ENCODE assay signal across 7 cellular contexts in genomic region chr17:71599583-71599982, GRCh38.
DNase-seq lines count a peak whose midpoint lies in the region; ATAC-seq, FAIRE-seq and TF ChIP-seq lines count a peak whose summit lies in the region.
"Not testable (repeated sequence)": the region's sequence is repeated elsewhere in the genome, so short reads cannot be mapped to it uniquely, and the experiment has no call there.

No MANE protein-coding gene starts in this region.

- not testable (repeated sequence) for H3K79me2 ChIP-seq in GM23248 (ENCODE audit: insufficient read depth); smooth muscle cell (ENCODE audit: low read depth)

- FAIRE-seq in A549 (lab: Jason Lieb, UNC) = not testable (repeated sequence)
- FAIRE-seq in endometrium (lab: Jason Lieb, UNC) = peak; percentile 69
- peak; percentile 19 for FAIRE-seq in kidney (lab: Jason Lieb, UNC)

- not testable (repeated sequence) for DNase-seq in A549 (ENCODE audit: low read depth in 1 of 2, low spot score in 1 of 2); GM23248; kidney; mesothelial cell of epicardium (ENCODE audit: low spot score in 2 of 2, unreplicated experiment in 2 of 2); smooth muscle cell (lab: John Stamatoyannopoulos, UW; ENCODE audit: unreplicated experiment)

- not testable (repeated sequence) for H3K9me3 Mint-ChIP-seq in mesothelial cell of epicardium

- H3K4me1 Mint-ChIP-seq in mesothelial cell of epicardium = not testable (repeated sequence)

- not testable (repeated sequence) for TF ChIP-seq POLR2A in A549 (IDR thresholded peaks at IDR 0.05; ENCODE audit: low read length)

- H3K36me3 ChIP-seq in GM23248 (ENCODE audit: low read depth); HEK293 (ENCODE audit: control insufficient read depth in 2 of 2, insufficient read depth in 1 of 2, low read length in 2 of 2); kidney (ENCODE audit: control insufficient read depth in 1 of 2, insufficient read depth in 2 of 2, low read length in 2 of 2); smooth muscle cell (ENCODE audit: low read depth): not testable (repeated sequence)

- not testable (repeated sequence) for H3K9ac ChIP-seq in GM23248; kidney (ENCODE audit: low read length in 2 of 2)
- H3K9ac ChIP-seq in smooth muscle cell (ENCODE audit: low read depth) = peak overlapping the region; percentile 30

- H3K4me1 ChIP-seq in A549; GM23248 (ENCODE audit: insufficient read depth); HEK293 (ENCODE audit: control insufficient read depth, insufficient read depth, low read length); kidney (ENCODE audit: control insufficient read depth in 1 of 2, insufficient read depth in 1 of 2, low read depth in 1 of 2, low read length in 2 of 2); smooth muscle cell (ENCODE audit: low read depth): not testable (repeated sequence)

- POLR2A ChIA-PET in A549 (lab: Yijun Ruan, JAX); HEK293 (lab: Yijun Ruan, JAX): not testable (repeated sequence)

- H3K27me3 ChIP-seq in GM23248 (replicated peaks; ENCODE audit: insufficient read depth); smooth muscle cell (ENCODE audit: low read depth): not testable (repeated sequence)

- not testable (repeated sequence) for H4K20me1 ChIP-seq in GM23248 (ENCODE audit: insufficient read depth); smooth muscle cell (ENCODE audit: low read depth)

- not testable (repeated sequence) for H3K27ac ChIP-seq in A549; GM23248; HEK293 (ENCODE audit: extremely low read depth, low read depth, low read length); kidney (ENCODE audit: low read depth in 2 of 2, low read length in 2 of 2)
- H3K27ac ChIP-seq in smooth muscle cell (ENCODE audit: low read depth) = peak overlapping the region; percentile 78

- ATAC-seq in A549 = not testable (repeated sequence)

- not testable (repeated sequence) for H3F3A ChIP-seq in GM23248 (ENCODE audit: insufficient read depth); smooth muscle cell (ENCODE audit: low read depth)

- not testable (repeated sequence) for H3K4me2 ChIP-seq in A549; GM23248 (ENCODE audit: unreplicated experiment)
- peak overlapping the region; percentile 76 for H3K4me2 ChIP-seq in smooth muscle cell

- WGBS in A549 (ENCODE audit: missing lambda C conversion rate) = 97% methylated on average over 1 of the region's 1 CpG
- WGBS in GM23248 (ENCODE audit: low coverage in 1 of 2, low lambda C conversion rate in 2 of 2, missing lambda C conversion rate in 2 of 2), 2 experiments = 100% methylated on average over 1 of the region's 1 CpG
- WGBS in smooth muscle cell (ENCODE audit: low lambda C conversion rate) = 100% methylated on average over 1 of the region's 1 CpG

- not testable (repeated sequence) for TF ChIP-seq EP300 in A549 (IDR thresholded peaks at IDR 0.05)

- peak overlapping the region; percentile 43 for H3K27ac Mint-ChIP-seq in mesothelial cell of epicardium

- 0 out of 2 replicates have a peak overlapping the region, but pooled peaks have one; percentile 34 for H2AFZ ChIP-seq in GM23248
- not testable (repeated sequence) for H2AFZ ChIP-seq in smooth muscle cell (ENCODE audit: low read depth)

- not testable (repeated sequence) for H3K9me3 ChIP-seq in A549; GM23248 (ENCODE audit: low read depth); HEK293 (ENCODE audit: control insufficient read depth, insufficient read depth, low read depth, low read length); kidney (ENCODE audit: control insufficient read depth in 1 of 2, low read length in 2 of 2); smooth muscle cell (replicated peaks; ENCODE audit: low read depth)

- TF ChIP-seq CTCF in A549 (IDR thresholded peaks at IDR 0.05); HEK293 (tag by site-specific recombination; IDR thresholded peaks at IDR 0.05); kidney (IDR thresholded peaks at IDR 0.05; ENCODE audit: borderline replicate concordance, extremely low read depth, insufficient read depth); mesothelial cell of epicardium (IDR thresholded peaks at IDR 0.05; ENCODE audit: unreplicated experiment); smooth muscle cell (IDR thresholded peaks at IDR 0.05; ENCODE audit: borderline replicate concordance, insufficient read depth, poor library complexity, severe bottlenecking): not testable (repeated sequence)

- not testable (repeated sequence) for H3K36me3 Mint-ChIP-seq in mesothelial cell of epicardium

- not testable (repeated sequence) for H3K27me3 Mint-ChIP-seq in mesothelial cell of epicardium (ENCODE audit: low read depth)

- CTCF ChIA-PET in A549 (lab: Yijun Ruan, JAX); HEK293 (lab: Yijun Ruan, JAX): not testable (repeated sequence)

- H3K4me3 Mint-ChIP-seq in mesothelial cell of epicardium = not testable (repeated sequence)

- H3K9me2 ChIP-seq in GM23248 (ENCODE audit: insufficient read depth) = not testable (repeated sequence)

- in situ Hi-C loops in GM23248 (cut with MboI) = not testable (repeated sequence)

- H3K4me3 ChIP-seq in A549; GM23248; HEK293 (ENCODE audit: low read depth, low read length); kidney (ENCODE audit: low read length in 2 of 2): not testable (repeated sequence)
- peak overlapping the region; percentile 16 for H3K4me3 ChIP-seq in smooth muscle cell

- TF ChIP-seq RAD21 in A549 (conservative IDR thresholded peaks at IDR 0.05 in 1 of 2, IDR thresholded peaks at IDR 0.05 in 1 of 2) = not testable (repeated sequence)

- intact Hi-C loops in kidney (cut with DNase I) = not testable (repeated sequence)

TF ChIP-seq in A549, 52 proteins besides CTCF, POLR2A, EP300 and RAD21:
- peak; percentile 35; the same call in 1 of the 2 replicates for TF ChIP-seq ZC3H11A (IDR thresholded peaks at IDR 0.05)
TF ChIP-seq in A549: peak in this region for 1; not testable (repeated sequence) for 51.

TF ChIP-seq in HEK293, 187 proteins besides CTCF, POLR2A, EP300 and RAD21 (continues in another document):
- TF ChIP-seq ZNF518A (tag by site-specific recombination; conservative IDR thresholded peaks at IDR 0.05; ENCODE audit: low read depth) = peak; percentile 81
